1 cellular context compared by ENCODE assay signal in genomic region chr3:120566243-120566980, GRCh38.
TF ChIP-seq lines count a peak whose summit lies in the region.

No MANE protein-coding gene starts in this region.

TF ChIP-seq in H1, 55 proteins besides CTCF, POLR2A, EP300 and RAD21 (continued from another document):
- TF ChIP-seq MAX (IDR thresholded peaks at IDR 0.05) (no peak), TAF7 (optimal IDR thresholded peaks at IDR 0.05; ENCODE audit: borderline replicate concordance, low read depth, low read length) (no peak), CHD2 (IDR thresholded peaks at IDR 0.05; ENCODE audit: low read length) (no peak), CTBP2 (IDR thresholded peaks at IDR 0.05; ENCODE audit: borderline replicate concordance, insufficient read depth, insufficient read length, low read length) (no peak), EGR1 (IDR thresholded peaks at IDR 0.05; ENCODE audit: borderline replicate concordance, low read depth, low read length) (no peak), CHD7 (IDR thresholded peaks at IDR 0.05; ENCODE audit: insufficient replicate concordance, low read length) (no peak), BRCA1 (IDR thresholded peaks at IDR 0.05; ENCODE audit: low read depth, low read length) (no peak), JUN (IDR thresholded peaks at IDR 0.05; ENCODE audit: low read depth, low read length) (no peak)
